8 cellular contexts compared by ENCODE assay signal in genomic region chr5:163357636-163358035, GRCh38.
"Had no signal": no experiment of that assay in that cellular context is flagged by ENCODE, and none has a peak within 500 bp of the region (broad histone marks: within the 10 kb centered on the region; RNA-seq: fewer than 3 reads in every experiment).

No MANE protein-coding gene starts in this region.

- H3K4me1 Mint-ChIP-seq: GM23338 had no signal

- H3K4me3 ChIP-seq: GM23338 had no signal

- DNase-seq: H9, HCEC 1CT, IMR-90, KBM-7 had no signal

- H3K4me3 Mint-ChIP-seq: GM23338, H9 had no signal

- H2AFZ ChIP-seq: GM23338 had no signal

- H3K4me2 ChIP-seq: GM23338 had no signal

- H3K27ac Mint-ChIP-seq: GM23338, H9 had no signal

- FAIRE-seq: H1, H54, HTR-8/SVneo had no signal

- ATAC-seq: GM23338 had no signal
